ENCODE assay signal across 21 cellular contexts in the genomic region with DNA sequence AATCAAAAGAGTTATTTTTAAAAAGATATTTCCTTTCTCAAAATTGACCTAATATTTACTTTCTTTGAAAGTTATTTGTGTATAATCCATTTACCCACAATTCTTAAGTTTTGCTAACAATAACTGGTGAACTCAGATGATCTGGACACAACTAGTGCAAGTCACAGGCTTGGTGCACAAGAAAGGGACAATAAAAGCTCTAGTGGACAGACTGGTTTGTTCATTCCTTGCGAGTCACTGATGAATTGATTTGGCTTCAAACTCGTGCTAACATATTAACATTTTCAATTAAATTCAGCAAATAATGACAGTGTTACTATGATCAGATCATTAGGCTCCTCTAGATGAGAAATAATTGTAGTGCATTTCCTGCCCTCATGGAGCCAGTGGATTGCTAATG.
"Had no signal": no experiment of that assay in that cellular context is flagged by ENCODE, and none has a peak within 500 bp of the region (broad histone marks: within the 10 kb centered on the region; RNA-seq: fewer than 3 reads in every experiment).

No MANE protein-coding gene starts in this region.

- H3K4me3 Mint-ChIP-seq: activated CD8-positive, alpha-beta T cell treated with anti-CD3 and anti-CD28 coated beads for 36 hours; activated naive CD8-positive, alpha-beta T cell treated with anti-CD3 and anti-CD28 coated beads, Interleukin-2, amount 10 ng/mL, durations not matched to agents 7 days and 5 days had no signal

- H3K27me3 Mint-ChIP-seq: activated CD8-positive, alpha-beta T cell treated with anti-CD3 and anti-CD28 coated beads for 36 hours; activated naive CD8-positive, alpha-beta T cell treated with anti-CD3 and anti-CD28 coated beads, Interleukin-2, amount 10 ng/mL, durations not matched to agents 7 days and 5 days had no signal

- H3K4me3 ChIP-seq: adrenal gland, SJCRH30 had no signal

- H3K4me1 ChIP-seq: adrenal gland had no signal

- H3K4me1 Mint-ChIP-seq: activated naive CD8-positive, alpha-beta T cell treated with anti-CD3 and anti-CD28 coated beads, Interleukin-2, amount 10 ng/mL, durations not matched to agents 7 days and 5 days had no signal

- H3K36me3 ChIP-seq: adrenal gland, SJCRH30, WERI-Rb-1 had no signal

- H3K9me3 ChIP-seq: adrenal gland, SJCRH30, SK-N-SH had no signal

- H3K27me3 ChIP-seq: adrenal gland, SJCRH30 had no signal

- H3K4me2 ChIP-seq: KMS-11, SK-N-SH had no signal

- H3K9me3 Mint-ChIP-seq: activated CD8-positive, alpha-beta T cell treated with anti-CD3 and anti-CD28 coated beads for 36 hours; activated naive CD8-positive, alpha-beta T cell treated with anti-CD3 and anti-CD28 coated beads, Interleukin-2, amount 10 ng/mL, durations not matched to agents 7 days and 5 days had no signal

- DNase-seq: activated CD4-positive, alpha-beta T cell treated with anti-CD3 and anti-CD28 coated beads for 4 hours; activated CD8-positive, alpha-beta memory T cell treated with anti-CD3 and anti-CD28 coated beads, Interleukin-2, amount 50 U/mL, for 48 hours; activated CD8-positive, alpha-beta T cell treated with anti-CD3 and anti-CD28 coated beads for 36 hours; activated naive CD4-positive, alpha-beta T cell treated with anti-CD3 and anti-CD28 coated beads, Interleukin-2, amount 50 U/mL, for 16 hours; activated naive CD8-positive, alpha-beta T cell treated with anti-CD3 and anti-CD28 coated beads, Interleukin-2, amount 10 ng/mL, durations not matched to agents 7 days and 5 days; activated T-cell treated with anti-CD3 and anti-CD28 coated beads, Interleukin-2, amount 50 U/mL, for 1 hour; adrenal gland; anterior cingulate cortex; caudate nucleus; MM.1S; NCI-H1105; NCI-H1436; NCI-H187; NCI-H2081; NCI-H510A treated with DMSO at 0.1 percent for 48 hours; NCI-H69; SJCRH30; SK-N-SH; T-helper 1 cell; WERI-Rb-1 had no signal

- H3K27ac Mint-ChIP-seq: activated CD8-positive, alpha-beta T cell treated with anti-CD3 and anti-CD28 coated beads for 36 hours; activated naive CD8-positive, alpha-beta T cell treated with anti-CD3 and anti-CD28 coated beads, Interleukin-2, amount 10 ng/mL, durations not matched to agents 7 days and 5 days had no signal

- H3K36me3 Mint-ChIP-seq: activated naive CD8-positive, alpha-beta T cell treated with anti-CD3 and anti-CD28 coated beads, Interleukin-2, amount 10 ng/mL, durations not matched to agents 7 days and 5 days had no signal

- H3K27ac ChIP-seq: adrenal gland, KMS-11, SJCRH30, WERI-Rb-1 had no signal

- H3K9ac ChIP-seq: KMS-11, SK-N-SH had no signal
